4 cellular contexts compared by ENCODE assay signal in genomic region chr2:119376406-119376805, GRCh38. TPM values are rescaled to one million over a fixed set of nuclear protein-coding genes. Genes with fewer than 3 reads are reported as not detected.
"Had no signal": no experiment of that assay in that cellular context is flagged by ENCODE, and none has a peak within 500 bp of the region (broad histone marks: within the 10 kb centered on the region; RNA-seq: fewer than 3 reads in every experiment).

No MANE protein-coding gene starts in this region.

RNA-seq across cellular contexts. Expression of gene TMEM37, which starts 55.2 kb away (rescaled TPM):
- total RNA-seq: OCI-LY7, RPMI7951, SJSA1, SK-MEL-5 had no signal
